In genomic region chr12:56469007-56469930, GRCh38 we compare ENCODE assay signal across 8 cellular contexts. TPM values are rescaled to one million over a fixed set of nuclear protein-coding genes. Genes with fewer than 3 reads are reported as not detected.
DNase-seq lines count a peak whose midpoint lies in the region; ATAC-seq and TF ChIP-seq lines count a peak whose summit lies in the region.

No MANE protein-coding gene starts in this region.

- H2AFZ ChIP-seq in H9 (ENCODE audit: low read length) (no peak overlapping the region), trophoblast cell (ENCODE audit: insufficient read depth, low read length, poor library complexity) (peak overlapping the region; percentile 54)

- H3K18ac ChIP-seq in H9 (ENCODE audit: insufficient read length, low read depth, low read length), result no peak overlapping the region
- H3K18ac ChIP-seq in trophoblast cell (ENCODE audit: low read length), result peak overlapping the region; percentile 34

- H3K4me1 ChIP-seq in H9 (ENCODE audit: insufficient read depth, low read length) (no peaks in the 10 kb centered on the region; the same call in 1 of the 2 replicates), trophoblast cell (ENCODE audit: control insufficient read depth in 1 of 2, insufficient read depth in 2 of 2, low read length in 2 of 2) (peaks cover 5% of the 10 kb centered on the region in 2 experiments)

- ATAC-seq in WTC11 (no peak), HG03442 (IDR thresholded peaks at IDR 0.05; ENCODE audit: unreplicated experiment) (no peak)

- H3K79me2 ChIP-seq in H9 (ENCODE audit: insufficient read depth, low read length) (peaks cover 8% of the 10 kb centered on the region; the same call in 1 of the 2 replicates), trophoblast cell (ENCODE audit: control insufficient read depth, insufficient read depth, low read length, poor library complexity) (no peaks in the 10 kb centered on the region)

- H2BK12ac ChIP-seq in H9 (ENCODE audit: insufficient read length, low read depth, low read length) (no peak overlapping the region), trophoblast cell (ENCODE audit: low read length) (no peak overlapping the region)

- peaks cover 8 to 12% of the 10 kb centered on the region in 2 experiments for H3K4me1 Mint-ChIP-seq in H9
- H3K4me1 Mint-ChIP-seq in WTC11, result peaks cover 5% of the 10 kb centered on the region

- H2BK120ac ChIP-seq in H9 (ENCODE audit: low read depth, low read length, poor library complexity, severe bottlenecking) (no peak overlapping the region), trophoblast cell (ENCODE audit: insufficient read depth, low read length, poor library complexity) (no peak overlapping the region)

- H2AK5ac ChIP-seq in H9 (ENCODE audit: insufficient read length, low read length), result no peak overlapping the region
- H2AK5ac ChIP-seq in trophoblast cell (ENCODE audit: low read length), result peak overlapping the region; percentile 17

- H3K4me3 ChIP-seq in foreskin fibroblast (ENCODE audit: low read depth in 1 of 2, low read length in 2 of 2) (peak overlapping the region; percentile 94 to 100), trophoblast cell (ENCODE audit: low read depth, low read length) (peak overlapping the region; percentile 73)

- peak overlapping the region; percentile 94 for H3K4me3 Mint-ChIP-seq in H9
- peak overlapping the region; percentile 93 for H3K4me3 Mint-ChIP-seq in WTC11

- no peaks in the 10 kb centered on the region for H3K27me3 Mint-ChIP-seq in H9 (ENCODE audit: low read depth)
- peaks cover 5% of the 10 kb centered on the region for H3K27me3 Mint-ChIP-seq in WTC11 (ENCODE audit: low read depth)

- H3K23me2 ChIP-seq in H9 (ENCODE audit: insufficient read length, low read depth, low read length, poor library complexity, severe bottlenecking), result peaks cover 8% of the 10 kb centered on the region

- DNase-seq in AG08396 (ENCODE audit: low spot score) (peak; percentile 14), H9 (no peak), WTC11 (ENCODE audit: low spot score) (no peak), foreskin fibroblast (peak in 1 of 2 donors; percentile 33), trophoblast cell (no peak), ACHN (no peak), occipital lobe (lab: John Stamatoyannopoulos, UW) (no peak)

- H4K91ac ChIP-seq in H9 (ENCODE audit: insufficient read length, low read depth, low read length) (peak overlapping the region; percentile 44), trophoblast cell (ENCODE audit: low read depth, low read length) (peak overlapping the region; percentile 71)

- peak overlapping the region; percentile 94 to 99 (median 98) for H3K27ac Mint-ChIP-seq in H9
- H3K27ac Mint-ChIP-seq in WTC11, result peak overlapping the region; percentile 98

- H4K8ac ChIP-seq in H9 (replicated peaks; ENCODE audit: insufficient read length, low read depth, low read length), result no peak overlapping the region
- peak overlapping the region; percentile 82 for H4K8ac ChIP-seq in trophoblast cell (ENCODE audit: low read depth, low read length)

- H3K27me3 ChIP-seq in H9 (ENCODE audit: insufficient read depth, low read length) (no peaks in the 10 kb centered on the region), trophoblast cell (ENCODE audit: insufficient read depth, low read length) (no peaks in the 10 kb centered on the region)

- H4K20me1 ChIP-seq in H9 (ENCODE audit: control insufficient read depth, insufficient read depth, insufficient read length), result no peaks in the 10 kb centered on the region

- peak overlapping the region; percentile 72 for H4K12ac ChIP-seq in trophoblast cell (ENCODE audit: low read depth, low read length)

- H3K79me1 ChIP-seq in H9 (ENCODE audit: insufficient read depth, low read depth, low read length, poor library complexity, severe bottlenecking) (no peaks in the 10 kb centered on the region), trophoblast cell (ENCODE audit: low read length) (peaks cover 2% of the 10 kb centered on the region)

- no peaks in the 10 kb centered on the region for H3K36me3 ChIP-seq in trophoblast cell (ENCODE audit: control insufficient read depth in 1 of 2, insufficient read depth in 2 of 2, low read length in 2 of 2)

- no peak overlapping the region for H2BK15ac ChIP-seq in H9 (ENCODE audit: low read depth, low read length)

- TF ChIP-seq CTCF in H9 (conservative IDR thresholded peaks at IDR 0.05) (no peak), WTC11 (IDR thresholded peaks at IDR 0.05) (no peak), foreskin fibroblast (IDR thresholded peaks at IDR 0.05; ENCODE audit: low read depth, low read length) (no peak)

- H3K9ac ChIP-seq in H9 (ENCODE audit: extremely low read depth, insufficient read length, low read length), result peak overlapping the region; percentile 96
- peak overlapping the region; percentile 95 for H3K9ac ChIP-seq in trophoblast cell (ENCODE audit: low read length)

- in situ Hi-C loops in ACHN (cut with HindIII; ENCODE audit: low pct_ligation_motif_present, low pct_unique_long_range_greater_than_20kb, low sequenced_read_pairs), result no loop called here

- H3K4me2 ChIP-seq in H9 (ENCODE audit: insufficient read depth, insufficient read length, low read length) (peak overlapping the region; percentile 85), trophoblast cell (ENCODE audit: low read length) (peak overlapping the region; percentile 88)

- no peak overlapping the region for H2BK20ac ChIP-seq in H9 (ENCODE audit: low read depth, low read length, poor library complexity, severe bottlenecking)

- H3K23ac ChIP-seq in H9 (ENCODE audit: insufficient read length, low read depth, low read length) (no peak overlapping the region), trophoblast cell (ENCODE audit: low read length) (no peak overlapping the region)

- H3K36me3 Mint-ChIP-seq in H9 (ENCODE audit: insufficient read depth in 1 of 3, low read depth in 3 of 3) (peaks cover 10 to 47% (median 28%) of the 10 kb centered on the region in 3 experiments; a peak in 6 of 7 replicates), WTC11 (peaks cover 13% of the 10 kb centered on the region)

- no peak overlapping the region for H3K56ac ChIP-seq in H9 (ENCODE audit: insufficient read length, low read depth, low read length)

- H3K14ac ChIP-seq in H9 (ENCODE audit: insufficient read depth, low read length) (peak overlapping the region; percentile 94), trophoblast cell (ENCODE audit: low read length) (peak overlapping the region; percentile 16)

- no peaks in the 10 kb centered on the region for H3K9me3 Mint-ChIP-seq in H9
- H3K9me3 Mint-ChIP-seq in WTC11, result no peaks in the 10 kb centered on the region

- WGBS in H9 (ENCODE audit: extremely low coverage, insufficient read length, low lambda C conversion rate), result no CpG with 5 or more reads among the region's 19 CpGs
- WGBS in trophoblast cell (ENCODE audit: extremely low coverage, insufficient coverage, insufficient read length), result no CpG with 5 or more reads among the region's 19 CpGs

- H3K4ac ChIP-seq in H9 (ENCODE audit: low read depth, low read length) (peak overlapping the region; percentile 59; the same call in 1 of the 2 replicates), trophoblast cell (ENCODE audit: low read depth, low read length) (peak overlapping the region; percentile 81)

- H3K27ac ChIP-seq in H9 (ENCODE audit: insufficient read length, low read depth, low read length), result no peak overlapping the region
- H3K27ac ChIP-seq in trophoblast cell (ENCODE audit: low read depth, low read length), result no peak overlapping the region

- POLR2A ChIA-PET in WTC11 (lab: Charles Lee), result interaction anchor here (0.6 kb wide), 1 partner anchor 365 kb away, joined by 3 read pairs; the partner anchor contains the start of gene PA2G4

- H3K9me3 ChIP-seq in H9 (ENCODE audit: control insufficient read depth, low read depth, low read length) (no peaks in the 10 kb centered on the region), trophoblast cell (ENCODE audit: insufficient read depth, low read depth, low read length) (no peaks in the 10 kb centered on the region)

- H4K5ac ChIP-seq in H9 (ENCODE audit: insufficient read length, low read depth, low read length), result no peak overlapping the region

- H3T11ph ChIP-seq in H9 (ENCODE audit: low read length), result no peak overlapping the region

- H2BK5ac ChIP-seq in H9 (ENCODE audit: insufficient read length, low read length) (no peak overlapping the region), trophoblast cell (ENCODE audit: low read depth, low read length, poor library complexity) (no peak overlapping the region)

- CTCF ChIA-PET in WTC11 (lab: Charles Lee), result interaction anchor here (1.2 kb wide), 1 partner anchor 109 kb away, joined by 3 read pairs; the partner anchor contains the start of gene STAT2

TF ChIP-seq in WTC11, 78 proteins besides CTCF, POLR2A, EP300 and RAD21:
- TF ChIP-seq CBFB (CRISPR knock-in tag; IDR thresholded peaks at IDR 0.05; ENCODE audit: low read depth) (no peak), ZNF138 (CRISPR knock-in tag; conservative IDR thresholded peaks at IDR 0.05) (no peak), OVOL2 (CRISPR knock-in tag; IDR thresholded peaks at IDR 0.05; ENCODE audit: borderline replicate concordance) (no peak), ZNF263 (CRISPR knock-in tag; IDR thresholded peaks at IDR 0.05; ENCODE audit: low read depth) (no peak)
TF ChIP-seq in WTC11: peak in this region for 0.

RNA-seq across cellular contexts. Expression of gene SPRYD4, which starts 0.9 kb away (rescaled TPM):
- total RNA-seq in H9 (2021) (4.2 and 4.9 TPM in 2 replicates), WTC11 (2021) (2.8 to 4.2 TPM (median 3.1 TPM) in 3 replicates), occipital lobe (1.6 TPM)
- polyA plus RNA-seq in trophoblast cell (2013), result 0.94 and 1.0 TPM in 2 replicates

RNA-seq across cellular contexts. Expression of gene MIP, which starts 14.8 kb away (rescaled TPM):
- 0.17 TPM in 1 of 2 replicates, not detected in the other for total RNA-seq in H9 (2021)
- not detected in 3 replicates for total RNA-seq in WTC11 (2021)
- 0.16 TPM in 1 of 2 replicates, not detected in the other for polyA plus RNA-seq in trophoblast cell (2013)
- 0.62 TPM for total RNA-seq in occipital lobe

RNA-seq across cellular contexts. Expression of gene GLS2, which starts 18.7 kb away (rescaled TPM):
- total RNA-seq in H9 (2021) (15.9 and 17.0 TPM in 2 replicates), WTC11 (2021) (14.8 to 17.2 TPM (median 15.9 TPM) in 3 replicates), occipital lobe (5.9 TPM)
- 0.19 and 0.25 TPM in 2 replicates for polyA plus RNA-seq in trophoblast cell (2013)

RNA-seq across cellular contexts. Expression of gene TIMELESS, which starts 20.0 kb away (rescaled TPM):
- total RNA-seq in H9 (2021) (64.9 and 68.0 TPM in 2 replicates), WTC11 (2021) (60.9 to 67.1 TPM (median 64.9 TPM) in 3 replicates), occipital lobe (10.9 TPM)
- polyA plus RNA-seq in trophoblast cell (2013), result 22.6 and 24.0 TPM in 2 replicates

RNA-seq across cellular contexts. Expression of gene RBMS2, which starts 52.4 kb away (rescaled TPM):
- total RNA-seq in H9 (2021) (9.5 TPM in 2 replicates), WTC11 (2021) (11.8 to 16.7 TPM (median 16.1 TPM) in 3 replicates), occipital lobe (3.0 TPM)
- 49.4 and 51.3 TPM in 2 replicates for polyA plus RNA-seq in trophoblast cell (2013)
